Comparison of ENCODE assay signal across 9 cellular contexts in genomic region chr17:21402166-21402571, GRCh38. TPM values are rescaled to one million over a fixed set of nuclear protein-coding genes. Genes with fewer than 3 reads are reported as not detected.
DNase-seq lines count a peak whose midpoint lies in the region; ATAC-seq, FAIRE-seq and TF ChIP-seq lines count a peak whose summit lies in the region.
"Not testable (repeated sequence)": the region's sequence is repeated elsewhere in the genome, so short reads cannot be mapped to it uniquely, and the experiment has no call there.
"Had no signal": no experiment of that assay in that cellular context is flagged by ENCODE, and none has a peak within 500 bp of the region (broad histone marks: within the 10 kb centered on the region; RNA-seq: fewer than 3 reads in every experiment).

No MANE protein-coding gene starts in this region.

- TF ChIP-seq CTCF in HCT116 (IDR thresholded peaks at IDR 0.05 in 2 of 3, conservative IDR thresholded peaks at IDR 0.05 in 1 of 3; ENCODE audit: borderline replicate concordance in 1 of 3, insufficient read depth in 1 of 3, low read depth in 2 of 3, low read length in 2 of 3); Panc1 (IDR thresholded peaks at IDR 0.05); body of pancreas (IDR thresholded peaks at IDR 0.05); fibroblast of lung (conservative IDR thresholded peaks at IDR 0.05 in 1 of 2, IDR thresholded peaks at IDR 0.05 in 1 of 2; ENCODE audit: low read depth in 1 of 2, low read length in 2 of 2); keratinocyte (optimal IDR thresholded peaks at IDR 0.05 in 1 of 3, IDR thresholded peaks at IDR 0.05 in 1 of 3, conservative IDR thresholded peaks at IDR 0.05 in 1 of 3; ENCODE audit: extremely low read depth in 1 of 3, insufficient read depth in 2 of 3, low read length in 3 of 3); osteocyte (IDR thresholded peaks at IDR 0.05); thoracic aorta (IDR thresholded peaks at IDR 0.05): not testable (repeated sequence)

- TF ChIP-seq RAD21 in HCT116 (IDR thresholded peaks at IDR 0.05; ENCODE audit: low read depth) = not testable (repeated sequence)

- not testable (repeated sequence) for H3K9me2 ChIP-seq in HCT116 (ENCODE audit: insufficient read depth)

- not testable (repeated sequence) for H3K27me3 ChIP-seq in HCT116 (ENCODE audit: insufficient read depth, low read length); Panc1 (ENCODE audit: control insufficient read depth, insufficient read depth, low read length); body of pancreas; fibroblast of lung (ENCODE audit: control insufficient read depth, insufficient read depth, low read length); keratinocyte (ENCODE audit: control insufficient read depth, extremely low read depth, insufficient read depth, low read length); thoracic aorta (replicated peaks; ENCODE audit: insufficient read depth)

- H3K9ac ChIP-seq in HCT116 (ENCODE audit: low read length) (peak overlapping the region; percentile 49), keratinocyte (ENCODE audit: control insufficient read depth, extremely low read depth, insufficient read depth, low read length) (peak overlapping the region; percentile 65)
- H3K9ac ChIP-seq in fibroblast of lung (ENCODE audit: insufficient read depth, low read length) = not testable (repeated sequence)

- FAIRE-seq in keratinocyte (lab: Jason Lieb, UNC) = peak; percentile 97

- not testable (repeated sequence) for H3K4me3 Mint-ChIP-seq in osteocyte (ENCODE audit: unreplicated experiment)

- peak overlapping the region; percentile 99 for H3K27ac Mint-ChIP-seq in osteocyte (ENCODE audit: unreplicated experiment)

- peak overlapping the region; percentile 59 for H3K27ac ChIP-seq in HCT116 (ENCODE audit: low read depth, low read length)
- not testable (repeated sequence) for H3K27ac ChIP-seq in Panc1 (ENCODE audit: low read length); body of pancreas; fibroblast of lung (ENCODE audit: insufficient read depth, low read length)
- peak overlapping the region; percentile 54 for H3K27ac ChIP-seq in keratinocyte (ENCODE audit: control insufficient read depth, insufficient read depth, low read length)
- peak overlapping the region; percentile 56 to 60 for H3K27ac ChIP-seq in thoracic aorta

- not testable (repeated sequence) for H3K9me1 ChIP-seq in keratinocyte (ENCODE audit: control insufficient read depth, extremely low read depth, insufficient read depth, low read length)

- H3K4me2 ChIP-seq in HCT116 (ENCODE audit: low read length) (peak overlapping the region; percentile 59), keratinocyte (ENCODE audit: control insufficient read depth, extremely low read depth, insufficient read depth, low read depth, low read length) (peak overlapping the region; percentile 22)
- not testable (repeated sequence) for H3K4me2 ChIP-seq in fibroblast of lung (ENCODE audit: extremely low read depth, insufficient read depth, low read length)

- dilution Hi-C loops in keratinocyte (cut with MboI; ENCODE audit: extremely low pct_ligation_motif_present, low sequenced_read_pairs) = loop anchor here (25.0 kb wide), 1 partner anchor 285 kb away; the partner anchor contains the start of gene KCNJ18

- TF ChIP-seq POLR2A in HCT116 (IDR thresholded peaks at IDR 0.05; ENCODE audit: borderline replicate concordance, extremely low read depth, insufficient read depth, insufficient read length); body of pancreas (IDR thresholded peaks at IDR 0.05): not testable (repeated sequence)

- 62 to 80% methylated on average over 8 of the region's 8 CpGs for WGBS in body of pancreas, 2 donors

- H3K36me3 ChIP-seq in HCT116 (ENCODE audit: control insufficient read depth in 1 of 2, insufficient read depth in 2 of 2, low read length in 2 of 2); Panc1 (ENCODE audit: control insufficient read depth, insufficient read depth, low read length); body of pancreas (replicated peaks in 1 of 2; ENCODE audit: insufficient read depth in 1 of 2, low read depth in 2 of 2); fibroblast of lung (ENCODE audit: control insufficient read depth, insufficient read depth, low read length); keratinocyte (ENCODE audit: control insufficient read depth in 2 of 2, extremely low read depth in 1 of 2, insufficient read depth in 2 of 2, low read length in 2 of 2); thoracic aorta: not testable (repeated sequence)

- H2AFZ ChIP-seq in HCT116 (ENCODE audit: low read depth, low read length, poor library complexity, severe bottlenecking); fibroblast of lung (ENCODE audit: low read length): not testable (repeated sequence)
- peak overlapping the region; percentile 64 for H2AFZ ChIP-seq in keratinocyte (ENCODE audit: control insufficient read depth, low read length)

- not testable (repeated sequence) for H3K9me3 Mint-ChIP-seq in osteocyte (ENCODE audit: unreplicated experiment)

- H3K4me1 ChIP-seq in HCT116 (ENCODE audit: control insufficient read depth in 1 of 2, insufficient read depth in 2 of 2, low read length in 2 of 2) (peaks cover 21 to 29% of the 10 kb centered on the region in 2 experiments), Panc1 (ENCODE audit: control insufficient read depth, insufficient read depth, low read length) (peaks cover 12% of the 10 kb centered on the region)
- H3K4me1 ChIP-seq in body of pancreas; fibroblast of lung (ENCODE audit: control insufficient read depth, extremely low read depth, insufficient read depth, low read length); keratinocyte (ENCODE audit: control insufficient read depth, extremely low read depth, insufficient read depth, low read length); thoracic aorta (ENCODE audit: control insufficient read depth in 1 of 2, low read depth in 2 of 2): not testable (repeated sequence)

- POLR2A ChIA-PET in HCT116 (lab: Charles Lee); Panc1 (lab: Charles Lee): not testable (repeated sequence)

- not testable (repeated sequence) for BruUV-seq in HCT116 (replicated peaks; lab: Mats Ljungman, UMichigan); Panc1 (replicated peaks; lab: Mats Ljungman, UMichigan)

- not testable (repeated sequence) for H4K20me1 ChIP-seq in HCT116 (ENCODE audit: insufficient read depth); fibroblast of lung (ENCODE audit: control insufficient read depth, extremely low read depth, insufficient read depth, low read length); keratinocyte (ENCODE audit: control insufficient read depth, extremely low read depth, insufficient read depth, low read length)

- peaks cover 40% of the 10 kb centered on the region for H3K4me1 Mint-ChIP-seq in osteocyte (ENCODE audit: unreplicated experiment)

- not testable (repeated sequence) for H3K4me3 ChIP-seq in HCT116 (replicated peaks in 1 of 2; ENCODE audit: low read depth in 1 of 2, low read length in 2 of 2); Panc1 (ENCODE audit: low read depth in 2 of 2, low read length in 2 of 2); body of pancreas; fibroblast of lung (replicated peaks in 1 of 4; ENCODE audit: control extremely low read depth in 1 of 4, insufficient read depth in 1 of 4, low read depth in 3 of 4, low read length in 4 of 4); keratinocyte (ENCODE audit: control insufficient read depth in 2 of 3, extremely low read depth in 1 of 3, insufficient read depth in 2 of 3, low read depth in 1 of 3, low read length in 3 of 3); thoracic aorta

- DNase-seq in AG08396 (ENCODE audit: low spot score) (peak; percentile 85), HCT116 (ENCODE audit: low read depth, low spot score) (peak; percentile 58), Panc1 (ENCODE audit: low read depth, low spot score) (peak; percentile 59), body of pancreas (peak in 2 of 4 donors; percentile 43 to 47), fibroblast of lung (ENCODE audit: low read depth in 2 of 2) (peak; percentile 93 to 96), keratinocyte (ENCODE audit: low read depth, low spot score) (peak; percentile 41), osteocyte (ENCODE audit: extremely low spot score, unreplicated experiment) (peak; percentile 94), thoracic aorta (ENCODE audit: low spot score) (peak; percentile 77)

- H3K79me2 ChIP-seq in HCT116 (ENCODE audit: insufficient read depth, low read length); fibroblast of lung (ENCODE audit: control insufficient read depth, insufficient read depth, low read length); keratinocyte (ENCODE audit: control insufficient read depth, insufficient read depth, low read length): not testable (repeated sequence)

- intact Hi-C loops in HCT116 (cut with micrococcal nuclease); Panc1 (cut with micrococcal nuclease; ENCODE audit: unreplicated experiment); body of pancreas (cut with DNase I): not testable (repeated sequence)

- H3K9me3 ChIP-seq in HCT116 (ENCODE audit: control insufficient read depth in 1 of 2, insufficient read depth in 1 of 2, low read depth in 1 of 2, low read length in 2 of 2); Panc1 (ENCODE audit: control insufficient read depth, insufficient read depth, low read depth, low read length); body of pancreas; fibroblast of lung (ENCODE audit: control insufficient read depth, insufficient read depth, low read depth, low read length); keratinocyte (ENCODE audit: control insufficient read depth, low read depth, low read length); thoracic aorta: not testable (repeated sequence)

- not testable (repeated sequence) for H3K27me3 Mint-ChIP-seq in osteocyte (ENCODE audit: unreplicated experiment)

- RAD21 ChIA-PET in HCT116 (lab: Charles Lee; ENCODE audit: low non-redundant PET in 1 of 2, low total read pairs in 2 of 2, uncharacterized antibody in 2 of 2, unreplicated experiment in 2 of 2) = not testable (repeated sequence)

- ATAC-seq in HCT116 (peak; percentile 89), Panc1 (peak; percentile 94), body of pancreas (peak; percentile 38), thoracic aorta (ENCODE audit: insufficient number of reproducible peaks, low FRiP score, low read depth) (peak; percentile 47)

- in situ Hi-C loops in Panc1 (cut with HindIII; ENCODE audit: low pct_unique_long_range_greater_than_20kb, low sequenced_read_pairs) = not testable (repeated sequence)

- CTCF ChIA-PET in HCT116 (lab: Charles Lee); Panc1 (lab: Charles Lee): not testable (repeated sequence)

- H3K36me3 Mint-ChIP-seq in osteocyte (ENCODE audit: unreplicated experiment) = not testable (repeated sequence)

RNA-seq across cellular contexts. Expression of gene KCNJ12, which starts 26.0 kb away (rescaled TPM):
- total RNA-seq in HCT116 (2021; ENCODE audit: unreplicated experiment) (5.8 TPM), Panc1 (2021; ENCODE audit: unreplicated experiment) (2.7 TPM), body of pancreas (under 1 TPM; 0.52 to 0.99 TPM), fibroblast of lung (0.66 and 1.5 TPM in 2 replicates), osteocyte (2.3 and 2.4 TPM in 2 replicates), thoracic aorta (1 to 10 TPM in 1 of 2 donors, under 1 TPM in 1; 0.81 to 1.2 TPM)
- polyA plus RNA-seq in HCT116 (2012) = 4.2 and 5.1 TPM in 2 replicates
- 2.9 TPM for polyA plus RNA-seq in Panc1 (2012; ENCODE audit: insufficient read length)
- polyA plus RNA-seq in fibroblast of lung (0.09 and 0.69 TPM in 2 replicates), keratinocyte (0.04 to 0.15 TPM (median 0.07 TPM) in 3 replicates)
- 0.15 and 1.0 TPM in 2 replicates for polyA plus RNA-seq in fibroblast of lung (2012)
- polyA minus RNA-seq in fibroblast of lung (ENCODE audit: low replicate concordance) (0.20 and 1.2 TPM in 2 replicates), keratinocyte (0.03 to 0.53 TPM (median 0.20 TPM) in 3 replicates)
- polyA plus RNA-seq in keratinocyte (2011; ENCODE audit: low read depth) = not detected
- 0.07 and 0.19 TPM in 2 replicates for polyA plus RNA-seq in keratinocyte (2011; cell fraction: cytosol; rRNA removed)
- 0.23 and 0.49 TPM in 2 replicates for polyA plus RNA-seq in keratinocyte (2011; cell fraction: nucleus; rRNA removed)
- polyA plus RNA-seq in keratinocyte (2012; ENCODE audit: low replicate concordance) = 0.06 and 0.16 TPM in 2 replicates
- polyA minus RNA-seq in keratinocyte (2011; cell fraction: cytosol; rRNA and poly(A)+ RNA removed) = 0.38 TPM
- 0.23 and 0.74 TPM in 2 replicates for polyA minus RNA-seq in keratinocyte (2011; cell fraction: nucleus; rRNA and poly(A)+ RNA removed)
- polyA plus RNA-seq: CD14-positive monocyte had no signal

Comparison
In these comparisons a context has a peak if more than half of its experiments do, and no peak if none do; other contexts are left out.
1. ATAC-seq: peak in every context shown above with its lines; median percentile 94 in Panc1; 89 in HCT116; 47 in thoracic aorta; 38 in body of pancreas.